22 cellular contexts compared by ENCODE assay signal in genomic region chr11:79896258-79896657, GRCh38.
"Had no signal": no experiment of that assay in that cellular context is flagged by ENCODE, and none has a peak within 500 bp of the region (broad histone marks: within the 10 kb centered on the region; RNA-seq: fewer than 3 reads in every experiment).

No MANE protein-coding gene starts in this region.

- H3K27me3 Mint-ChIP-seq: activated CD8-positive, alpha-beta T cell treated with anti-CD3 and anti-CD28 coated beads for 36 hours; activated naive CD4-positive, alpha-beta T cell treated with anti-CD3 and anti-CD28 coated beads, Interleukin-2, amount 10 ng/mL, durations not matched to agents 7 days and 5 days; activated naive CD8-positive, alpha-beta T cell treated with anti-CD3 and anti-CD28 coated beads for 36 hours; IgD-negative memory B cell had no signal

- DNase-seq: activated CD4-positive, alpha-beta T cell treated with anti-CD3 and anti-CD28 coated beads for 4 hours; activated CD8-positive, alpha-beta memory T cell treated with anti-CD3 and anti-CD28 coated beads, Interleukin-2, amount 50 U/mL, for 4 hours; activated CD8-positive, alpha-beta T cell treated with anti-CD3 and anti-CD28 coated beads for 36 hours; activated gamma-delta T cell treated with Interleukin-2 at 50 U/mL for 16 hours; activated naive CD4-positive, alpha-beta T cell treated with anti-CD3 and anti-CD28 coated beads, Interleukin-2, amount 10 ng/mL, durations not matched to agents 7 days and 5 days; activated naive CD8-positive, alpha-beta T cell treated with anti-CD3 and anti-CD28 coated beads for 36 hours; activated T-cell treated with anti-CD3 and anti-CD28 coated beads, Interleukin-2, amount 50 U/mL, for 72 hours; anterior cingulate cortex; KG1; MM.1S; NCI-H1105; NCI-H1436; NCI-H1694 treated with DMSO at 0.1 percent for 48 hours; NCI-H2029 treated with DMSO at 0.1 percent for 48 hours; NCI-H446; NCI-H524; SIG-M5 had no signal

- ATAC-seq: activated CD4-positive, CD25-positive, alpha-beta regulatory T cell treated with anti-CD3 and anti-CD28 coated beads, Interleukin-2, amount 50 U/mL, for 24 hours; activated CD8-positive, alpha-beta T cell treated with anti-CD3 and anti-CD28 coated beads for 36 hours; activated T-cell treated with anti-CD3 and anti-CD28 coated beads, Interleukin-2, amount 50 U/mL, for 72 hours had no signal

- H3K4me1 Mint-ChIP-seq: activated naive CD4-positive, alpha-beta T cell treated with anti-CD3 and anti-CD28 coated beads, Interleukin-2, amount 10 ng/mL, durations not matched to agents 7 days and 5 days; activated naive CD8-positive, alpha-beta T cell treated with anti-CD3 and anti-CD28 coated beads for 36 hours; IgD-negative memory B cell had no signal

- H3K4me3 Mint-ChIP-seq: activated CD8-positive, alpha-beta T cell treated with anti-CD3 and anti-CD28 coated beads for 36 hours; activated naive CD4-positive, alpha-beta T cell treated with anti-CD3 and anti-CD28 coated beads, Interleukin-2, amount 10 ng/mL, durations not matched to agents 7 days and 5 days; activated naive CD8-positive, alpha-beta T cell treated with anti-CD3 and anti-CD28 coated beads for 36 hours; activated T-cell treated with anti-CD3 and anti-CD28 coated beads, Interleukin-2, amount 50 U/mL, for 72 hours; IgD-negative memory B cell; T-helper 2 cell treated with Interferon-gamma antibody and Interleukin-4, amounts not matched to agents 5 μg/mL and 100 μg/mL, for 36 hours had no signal

- H3K36me3 Mint-ChIP-seq: activated naive CD4-positive, alpha-beta T cell treated with anti-CD3 and anti-CD28 coated beads, Interleukin-2, amount 10 ng/mL, durations not matched to agents 7 days and 5 days; activated naive CD8-positive, alpha-beta T cell treated with anti-CD3 and anti-CD28 coated beads for 36 hours; IgD-negative memory B cell had no signal

- H3K27ac ChIP-seq: SK-N-MC had no signal

- H3K4me3 ChIP-seq: SK-N-MC had no signal

- H3K27ac Mint-ChIP-seq: activated CD8-positive, alpha-beta T cell treated with anti-CD3 and anti-CD28 coated beads for 36 hours; activated naive CD4-positive, alpha-beta T cell treated with anti-CD3 and anti-CD28 coated beads, Interleukin-2, amount 10 ng/mL, durations not matched to agents 7 days and 5 days; activated naive CD8-positive, alpha-beta T cell treated with anti-CD3 and anti-CD28 coated beads for 36 hours; activated T-cell treated with anti-CD3 and anti-CD28 coated beads, Interleukin-2, amount 50 U/mL, for 72 hours; activated T-helper 2 cell treated with anti-CD3 and anti-CD28 coated beads, Interferon-gamma antibody, Interleukin-2, Interleukin-4, amounts not matched to agents 10 μg/mL and 5 μg/mL and 100 μg/mL, durations not matched to agents 14 hours and 24 hours and 36 hours; IgD-negative memory B cell; T-helper 2 cell treated with Interferon-gamma antibody and Interleukin-4, amounts not matched to agents 5 μg/mL and 100 μg/mL, for 36 hours had no signal
